12 cellular contexts compared by ENCODE assay signal in genomic region chr9:38079410-38080105, GRCh38. TPM values are rescaled to one million over a fixed set of nuclear protein-coding genes. Genes with fewer than 3 reads are reported as not detected.
A peak's percentile ranks its signal among the peaks of the same experiment; 100 is the strongest.
DNase-seq lines count a peak whose midpoint lies in the region; ATAC-seq and TF ChIP-seq lines count a peak whose summit lies in the region.
"Had no signal": no experiment of that assay in that cellular context is flagged by ENCODE, and none has a peak within 500 bp of the region (broad histone marks: within the 10 kb centered on the region; RNA-seq: fewer than 3 reads in every experiment).

No MANE protein-coding gene starts in this region.

- H3K4me3 Mint-ChIP-seq in MCF 10A (ENCODE audit: unreplicated experiment), result no peak overlapping the region
- H3K4me3 Mint-ChIP-seq: activated naive CD8-positive, alpha-beta T cell; stimulated activated memory B cell treated with anti-CD40 and anti-IgM and Interleukin-4, amounts not matched to agents 10 μg/mL and 1 μg/mL and 100 μg/mL, for 72 hours had no signal

- H3K4me2 ChIP-seq in mammary epithelial cell (ENCODE audit: insufficient read depth, low read depth, low read length), result no peak overlapping the region

- dilution Hi-C loops in mammary epithelial cell (cut with HindIII; ENCODE audit: low sequenced_read_pairs), result loop anchor here (5.0 kb wide), 2 partner anchors 73 to 378 kb away; no protein-coding TSS in a partner anchor

- TF ChIP-seq CTCF in MCF 10A (IDR thresholded peaks at IDR 0.05; ENCODE audit: unreplicated experiment), result no peak
- no peak for TF ChIP-seq CTCF in mammary epithelial cell (conservative IDR thresholded peaks at IDR 0.05 in 1 of 2, IDR thresholded peaks at IDR 0.05 in 1 of 2; ENCODE audit: extremely low read depth in 1 of 2, insufficient read depth in 1 of 2, low read depth in 1 of 2, low read length in 2 of 2)
- TF ChIP-seq CTCF in lower lobe of right lung (IDR thresholded peaks at IDR 0.05), result no peak
- no peak for TF ChIP-seq CTCF in RWPE1 (conservative IDR thresholded peaks at IDR 0.05; ENCODE audit: low read depth)

- H3K79me2 ChIP-seq in mammary epithelial cell (ENCODE audit: insufficient read depth, low read length), result no peaks in the 10 kb centered on the region

- DNase-seq in MCF 10A (ENCODE audit: unreplicated experiment) (peak; percentile 31), mammary epithelial cell (no peak), astrocyte of the hippocampus (ENCODE audit: low read depth, low spot score) (peak; percentile 74), lower lobe of right lung (peak; percentile 54), ureter (ENCODE audit: low spot score) (peak; percentile 62), RWPE1 (ENCODE audit: low spot score) (no peak)
- DNase-seq: ACHN, DND-41 had no signal

- intact Hi-C loops in MCF 10A (cut with micrococcal nuclease), result no loop called here
- intact Hi-C loops in mammary epithelial cell (cut with micrococcal nuclease), result no loop called here
- intact Hi-C loops in lower lobe of right lung (cut with DNase I), result loop anchor here (10.0 kb wide), 1 partner anchor 85 kb away; no protein-coding TSS in a partner anchor

- H3K36me3 Mint-ChIP-seq in MCF 10A (ENCODE audit: insufficient read depth, unreplicated experiment), result no peaks in the 10 kb centered on the region
- H3K36me3 Mint-ChIP-seq: activated naive CD8-positive, alpha-beta T cell; stimulated activated memory B cell treated with anti-CD40 and anti-IgM and Interleukin-4, amounts not matched to agents 10 μg/mL and 1 μg/mL and 100 μg/mL, for 72 hours had no signal

- H3K27ac ChIP-seq in mammary epithelial cell (ENCODE audit: insufficient read depth, low read depth, low read length) (no peak overlapping the region), lower lobe of right lung (no peak overlapping the region), RWPE1 (no peak overlapping the region)

- no peaks in the 10 kb centered on the region for H3K36me3 ChIP-seq in mammary epithelial cell (ENCODE audit: insufficient read depth, low read length)
- no peaks in the 10 kb centered on the region for H3K36me3 ChIP-seq in lower lobe of right lung

- H3K4me3 ChIP-seq in mammary epithelial cell (replicated peaks in 1 of 3; ENCODE audit: insufficient read depth in 1 of 3, low read depth in 2 of 3, low read length in 3 of 3) (no peak overlapping the region), lower lobe of right lung (no peak overlapping the region)

- H3K27me3 ChIP-seq in mammary epithelial cell (ENCODE audit: insufficient read depth, low read length), result no peaks in the 10 kb centered on the region
- H3K27me3 ChIP-seq in lower lobe of right lung (ENCODE audit: low read depth), result no peaks in the 10 kb centered on the region

- peaks cover 3% of the 10 kb centered on the region for H3K4me1 ChIP-seq in mammary epithelial cell (ENCODE audit: insufficient read depth, low read length)
- peaks cover 17% of the 10 kb centered on the region for H3K4me1 ChIP-seq in lower lobe of right lung

- ATAC-seq in lower lobe of right lung, result peak in 1 of 2 donors; percentile 54
- no peak for ATAC-seq in GM21723 (IDR thresholded peaks at IDR 0.05; ENCODE audit: unreplicated experiment)
- no peak for ATAC-seq in HG03469 (IDR thresholded peaks at IDR 0.05; ENCODE audit: unreplicated experiment)
- ATAC-seq: stimulated activated memory B cell treated with anti-CD40 and anti-IgM and Interleukin-4, amounts not matched to agents 10 μg/mL and 1 μg/mL and 100 μg/mL, for 72 hours had no signal

- POLR2A ChIA-PET in MCF 10A (lab: Yijun Ruan, JAX), result interaction anchor here (1.0 to 1.3 kb wide), 2 partner anchors 9 to 20 kb away, joined by 3 read pairs; no protein-coding TSS in a partner anchor
- POLR2A ChIA-PET in RWPE1 (lab: Yijun Ruan, JAX; ENCODE audit: low non-redundant PET), result no interaction called here

- H3K27ac Mint-ChIP-seq in MCF 10A (ENCODE audit: low read depth, unreplicated experiment), result no peak overlapping the region
- H3K27ac Mint-ChIP-seq: activated naive CD8-positive, alpha-beta T cell; stimulated activated memory B cell treated with anti-CD40 and anti-IgM and Interleukin-4, amounts not matched to agents 10 μg/mL and 1 μg/mL and 100 μg/mL, for 72 hours had no signal

- H3K4me1 Mint-ChIP-seq in MCF 10A (ENCODE audit: insufficient read depth, unreplicated experiment), result no peaks in the 10 kb centered on the region
- H3K4me1 Mint-ChIP-seq: stimulated activated memory B cell treated with anti-CD40 and anti-IgM and Interleukin-4, amounts not matched to agents 10 μg/mL and 1 μg/mL and 100 μg/mL, for 72 hours had no signal

- no peak overlapping the region for H2AFZ ChIP-seq in mammary epithelial cell (ENCODE audit: low read depth, low read length)

- BruUV-seq in MCF 10A (replicated peaks; lab: Mats Ljungman, UMichigan) (no TSS peak), mammary epithelial cell (replicated peaks; lab: Mats Ljungman, UMichigan) (no TSS peak)

- in situ Hi-C loops in mammary epithelial cell (cut with MboI; ENCODE audit: low sequenced_read_pairs in 2 of 2), result loop anchor here in 1 of 2 donors (10.0 kb wide), 1 partner anchor 185 kb away; no protein-coding TSS in a partner anchor

- H3K27me3 Mint-ChIP-seq in MCF 10A (ENCODE audit: insufficient read depth, unreplicated experiment), result no peaks in the 10 kb centered on the region

- WGBS in mammary epithelial cell (ENCODE audit: low coverage, missing lambda C conversion rate), result 91% methylated on average over 10 of the region's 12 CpGs

- CTCF ChIA-PET in MCF 10A (lab: Yijun Ruan, JAX), result interaction anchor here (0.7 to 2.3 kb wide), 5 partner anchors 9 to 285 kb away, joined by 3 to 12 read pairs (median 3); no protein-coding TSS in a partner anchor
- CTCF ChIA-PET in mammary epithelial cell (lab: Charles Lee; ENCODE audit: low non-redundant PET), result no interaction called here
- CTCF ChIA-PET in RWPE1 (lab: Yijun Ruan, JAX), result interaction anchor here (0.6 to 1.8 kb wide), 2 partner anchors 10 to 166 kb away, joined by 3 to 10 read pairs; no protein-coding TSS in a partner anchor

- H3K9me3 ChIP-seq in mammary epithelial cell (replicated peaks; ENCODE audit: insufficient read depth, low read length), result no peaks in the 10 kb centered on the region
- no peaks in the 10 kb centered on the region for H3K9me3 ChIP-seq in lower lobe of right lung

- H4K20me1 ChIP-seq in mammary epithelial cell (ENCODE audit: insufficient read depth, low read length), result no peaks in the 10 kb centered on the region

- no peak overlapping the region for H3K9ac ChIP-seq in mammary epithelial cell (ENCODE audit: insufficient read depth, low read length)

- no peaks in the 10 kb centered on the region for H3K9me3 Mint-ChIP-seq in MCF 10A (ENCODE audit: unreplicated experiment)

RNA-seq across cellular contexts. Expression of gene SHB, which starts 10.5 kb away (rescaled TPM):
- total RNA-seq in MCF 10A (2022) (22.3 and 29.6 TPM in 2 replicates), mammary epithelial cell (10 to 100 TPM; 30.5 to 31.5 TPM), lower lobe of right lung (25.3 TPM), ureter (33.0 TPM)
- 14.9 TPM for polyA plus RNA-seq in mammary epithelial cell
- 16.7 TPM for polyA minus RNA-seq in mammary epithelial cell

Comparison
In these comparisons a context has a peak if more than half of its experiments do, and no peak if none do; other contexts are left out.
1. DNase-seq: peak in MCF 10A (single experiment), astrocyte of the hippocampus (single experiment), lower lobe of right lung (single experiment) and ureter (single experiment); none in mammary epithelial cell (single experiment) and RWPE1 (single experiment).